8 cellular contexts compared by ENCODE assay signal in the genomic region with DNA sequence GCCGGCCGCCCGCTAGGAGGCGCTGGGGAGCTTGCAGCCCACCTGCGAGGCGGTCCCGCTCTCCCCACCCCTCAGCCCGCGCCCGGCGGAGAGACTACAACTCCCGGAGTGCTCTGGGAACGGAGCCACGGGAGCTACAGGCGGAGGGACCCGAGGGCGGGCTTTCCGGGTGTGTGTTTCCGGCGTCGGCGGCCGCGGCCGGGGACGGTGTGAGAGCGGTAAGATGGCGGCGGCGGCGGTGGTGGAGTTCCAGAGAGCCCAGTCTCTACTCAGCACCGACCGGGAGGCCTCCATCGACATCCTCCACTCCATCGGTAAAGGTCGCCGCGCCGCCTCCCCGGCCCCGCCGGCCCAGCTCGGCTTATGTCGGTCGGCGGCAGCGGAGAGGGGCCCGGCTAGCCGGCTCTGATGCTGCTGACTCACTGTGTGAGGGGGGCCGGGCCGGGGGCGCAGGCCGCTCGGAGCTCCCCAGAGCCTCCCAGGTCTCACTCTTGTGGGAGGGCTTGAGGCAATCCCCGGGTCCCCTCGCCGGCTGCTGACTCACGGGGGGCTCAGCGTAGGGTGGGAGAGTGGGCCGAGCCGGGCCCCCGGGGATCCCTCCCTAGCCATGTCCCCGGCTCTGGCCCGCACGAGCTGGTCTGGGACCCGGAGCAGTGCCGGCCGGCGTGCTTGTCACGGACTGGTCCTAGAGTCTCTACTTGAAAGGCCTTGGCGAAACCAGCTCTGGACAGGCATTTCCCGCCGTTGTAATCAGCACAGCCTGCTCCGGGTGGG. TPM values are rescaled to one million over a fixed set of nuclear protein-coding genes. Genes with fewer than 3 reads are reported as not detected.
DNase-seq lines count a peak whose midpoint lies in the region; ATAC-seq, FAIRE-seq and TF ChIP-seq lines count a peak whose summit lies in the region.

Gene PSMD11, plus strand, starts transcription at position 210 of the 774 bp plus-strand sequence. Its CDS starts 14 bp downstream, at position 224.

- peak; percentile 98 for FAIRE-seq in GM12892 (lab: Jason Lieb, UNC)

- intact Hi-C loops in T-helper 1 cell treated with Interleukin-12 subunit alpha and Interleukin-12 subunit beta and Interleukin-4 antibody, amounts not matched to agents 30 ng/mL and 1 ng/mL, for 36 hours (cut with micrococcal nuclease) = loop anchor here (1.0 to 5.0 kb wide), 7 partner anchors 17 to 543 kb away; partner anchors contain the start of genes MYO1D, UTP6 and ZNF207
- intact Hi-C loops in heart right ventricle (cut with DNase I) = loop anchor here in 2 of 10 donors (5.0 to 10.0 kb wide), 2 partner anchors 90 to 92 kb away; partner anchors contain the start of gene ZNF207 (in 2 of the 2)
- intact Hi-C loops in posterior vena cava (cut with DNase I) = no loop called here
- intact Hi-C loops in upper lobe of right lung (cut with DNase I) = no loop called here

- H3K4me3 ChIP-seq in heart right ventricle (peak within 1 kb of the TSS; percentile 71 to 100 (median 93)), upper lobe of right lung (peak within 1 kb of the TSS; percentile 100)

- peak; percentile 70; the same call in 1 of the 2 replicates for TF ChIP-seq POLR2A in GM12892 (IDR thresholded peaks at IDR 0.05; ENCODE audit: low read depth, low read length)

- H3K4me1 ChIP-seq in heart right ventricle (peaks cover 2 to 34% (median 28%) of the 10 kb centered on the region in 9 donors), upper lobe of right lung (peaks cover 17% of the 10 kb centered on the region)

- H3K27ac ChIP-seq in heart right ventricle (peak within 1 kb of the TSS; percentile 69 to 95 (median 90)), upper lobe of right lung (peak within 1 kb of the TSS; percentile 86)

- H3K36me3 ChIP-seq in heart right ventricle (peaks cover 0 to 29% (median 19%) of the 10 kb centered on the region in 9 donors), upper lobe of right lung (peaks cover 27% of the 10 kb centered on the region)

- H3K27me3 ChIP-seq in heart right ventricle (no peaks in the 10 kb centered on the region), upper lobe of right lung (no peaks in the 10 kb centered on the region)

- ATAC-seq in HG02852 (IDR thresholded peaks at IDR 0.05; ENCODE audit: unreplicated experiment) = peak; percentile 92
- ATAC-seq in heart right ventricle = peak; percentile 98 to 99 (median 98)
- peak; percentile 99 for ATAC-seq in upper lobe of right lung

- DNase-seq in GM12892 (ENCODE audit: insufficient read length) (peak; percentile 97), NCI-H146 (lab: John Stamatoyannopoulos, UW) (peak; percentile 97), amniotic epithelial cell (ENCODE audit: low read depth) (peak; percentile 92), heart right ventricle (peak; percentile 98), posterior vena cava (ENCODE audit: low spot score) (peak; percentile 99), upper lobe of right lung (peak; percentile 99)

- TF ChIP-seq CTCF in heart right ventricle (IDR thresholded peaks at IDR 0.05) (peak in 8 of 9 donors; percentile 87 to 99 (median 96)), upper lobe of right lung (IDR thresholded peaks at IDR 0.05) (peak; percentile 93)

- WGBS in heart right ventricle, 2 donors = 0% methylated on average over 74 of the region's 74 CpGs

- H3K9me3 ChIP-seq in heart right ventricle = no peaks in the 10 kb centered on the region
- H3K9me3 ChIP-seq in upper lobe of right lung = no peaks in the 10 kb centered on the region

RNA-seq across cellular contexts. Expression of gene PSMD11, which starts in this region (rescaled TPM):
- 93.5 TPM for polyA plus RNA-seq in GM12892 (2012; ENCODE audit: missing spikeins)
- 133 and 145 TPM in 2 replicates for total RNA-seq in T-helper 1 cell treated with Interleukin-12 subunit alpha and Interleukin-12 subunit beta and Interleukin-4 antibody, amounts not matched to agents 30 ng/mL and 1 ng/mL, for 36 hours
- total RNA-seq in heart right ventricle (100 to 1,000 TPM in 1 of 10 donors, 10 to 100 TPM in 9; 74.9 to 102 (median 84.1) TPM), posterior vena cava (10 to 100 TPM; 50.1 to 57.0 TPM), upper lobe of right lung (62.8 TPM)
- polyA plus RNA-seq in heart right ventricle = 10 to 100 TPM; 41.9 to 78.9 TPM

Comparison
In these comparisons a context has a peak if more than half of its experiments do, and no peak if none do; other contexts are left out.
1. Peak in every context shown above with its lines: DNase-seq, ATAC-seq, H3K4me3 ChIP-seq and H3K27ac ChIP-seq.